ENCODE assay signal across 27 cellular contexts in the genomic region with DNA sequence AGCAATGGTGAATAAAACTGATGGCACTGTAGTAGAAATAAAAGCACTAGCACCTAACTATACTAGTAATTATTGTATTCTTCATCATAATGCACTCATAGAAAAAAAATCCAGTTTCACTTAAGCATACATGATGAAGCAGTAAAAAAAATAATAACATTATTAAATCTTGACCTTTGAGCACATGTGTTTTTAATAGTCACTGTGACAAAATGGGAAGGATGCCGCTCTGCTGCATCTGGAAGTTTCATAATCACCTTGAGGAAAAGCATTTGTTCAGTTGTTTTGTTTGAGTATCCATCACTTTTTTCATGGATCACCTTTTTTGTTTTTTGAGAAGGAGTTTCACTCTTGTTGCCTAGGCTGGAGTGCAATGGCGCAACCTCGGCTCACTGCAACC. TPM values are rescaled to one million over a fixed set of nuclear protein-coding genes. Genes with fewer than 3 reads are reported as not detected.
"Had no signal": no experiment of that assay in that cellular context is flagged by ENCODE, and none has a peak within 500 bp of the region (broad histone marks: within the 10 kb centered on the region; RNA-seq: fewer than 3 reads in every experiment).

No MANE protein-coding gene starts in this region.

- H3K27ac ChIP-seq: dorsolateral prefrontal cortex, lower lobe of right lung, parathyroid adenoma, stomach, testis had no signal

- H3K9ac ChIP-seq: parathyroid adenoma had no signal

- H3K4me3 ChIP-seq: breast epithelium, dorsolateral prefrontal cortex, lower lobe of right lung, mucosa of descending colon, stomach, testis, uterus had no signal

- H3K36me3 ChIP-seq: breast epithelium, lower lobe of right lung, stomach, uterus had no signal

- H2AFZ ChIP-seq: parathyroid adenoma had no signal

- H3K27me3 ChIP-seq: breast epithelium, dorsolateral prefrontal cortex, stomach, testis, uterus had no signal

- DNase-seq: activated B cell treated with CpG ODN at 0.5 μM for 24 hours; activated CD4-positive, alpha-beta T cell treated with anti-CD3 and anti-CD28 coated beads for 36 hours; activated CD4-positive, alpha-beta T cell treated with anti-CD3 and anti-CD28 coated beads, Interleukin-2, amount 50 U/mL, for 4 hours; activated CD8-positive, alpha-beta memory T cell treated with anti-CD3 and anti-CD28 coated beads for 24 hours; activated CD8-positive, alpha-beta memory T cell treated with anti-CD3 and anti-CD28 coated beads, Interleukin-2, amount 50 U/mL, for 4 hours; activated naive CD4-positive, alpha-beta T cell treated with Interleukin-2 at 50 U/mL for 16 hours; activated naive CD8-positive, alpha-beta T cell treated with anti-CD3 and anti-CD28 coated beads for 36 hours; activated T-cell treated with anti-CD3 and anti-CD28 coated beads, Interleukin-2, amount 50 U/mL, for 4 hours; amniotic stem cell; dorsolateral prefrontal cortex; immature natural killer cell; lower lobe of right lung; mesendoderm; mucosa of descending colon; nephron progenitor cell; small intestine; stimulated activated CD4-positive, alpha-beta T cell treated with anti-CD3 and anti-CD28 coated beads, Interleukin-2, amount 100 ng/mL, for 24 hours; stomach; T1000; testis; trophoblast cell; uterus had no signal

- H3K4me1 ChIP-seq: breast epithelium, lower lobe of right lung, parathyroid adenoma, stomach, testis, uterus had no signal

- H3K79me2 ChIP-seq: parathyroid adenoma had no signal

- H3K9me3 ChIP-seq: breast epithelium, lower lobe of right lung, mucosa of descending colon, stomach, testis, uterus had no signal

RNA-seq across cellular contexts. Expression of gene OR2K2, which starts 13.2 kb away (rescaled TPM):
- total RNA-seq: activated B cell treated with CpG ODN at 0.5 μM for 24 hours; activated CD4-positive, alpha-beta T cell treated with anti-CD3 and anti-CD28 coated beads for 36 hours; activated naive CD8-positive, alpha-beta T cell treated with anti-CD3 and anti-CD28 coated beads for 36 hours; activated T-cell treated with anti-CD3 and anti-CD28 coated beads, Interleukin-2, amount 50 U/mL, for 4 hours; fibroblast of lung; left lobe of liver; lower lobe of right lung; mucosa of descending colon; sciatic nerve; stomach; uterus had no signal
- polyA plus RNA-seq: fibroblast of lung, immature natural killer cell, small intestine, stomach had no signal
